11 cellular contexts compared by ENCODE assay signal in genomic region chr7:106775552-106775936, GRCh38.
DNase-seq lines count a peak whose midpoint lies in the region; ATAC-seq and TF ChIP-seq lines count a peak whose summit lies in the region.
"Had no signal": no experiment of that assay in that cellular context is flagged by ENCODE, and none has a peak within 500 bp of the region (broad histone marks: within the 10 kb centered on the region; RNA-seq: fewer than 3 reads in every experiment).

No MANE protein-coding gene starts in this region.

- intact Hi-C loops in dendritic cell treated with granulocyte-macrophage colony-stimulating factor and Interleukin-4, amounts not matched to agents 40 ng/mL and 50 ng/mL, for 4 days (cut with micrococcal nuclease) = no loop called here

- DNase-seq in ELR (ENCODE audit: low read depth) = peak; percentile 87
- DNase-seq in NCI-H460 (ENCODE audit: extremely low read depth, low read depth) = peak; percentile 59
- no peak for DNase-seq in omental fat pad (ENCODE audit: low spot score)
- no peak for DNase-seq in SHP77 treated with DMSO at 0.1 percent for 48 hours (lab: John Stamatoyannopoulos, UW)
- no peak for DNase-seq in D341Med (ENCODE audit: low spot score)
- no peak for DNase-seq in suprapubic skin (ENCODE audit: low spot score in 2 of 2)
- DNase-seq in DMS 273 (lab: John Stamatoyannopoulos, UW; ENCODE audit: unreplicated experiment) = no peak
- DNase-seq: aorta, NCI-H2171 had no signal

- no peak overlapping the region for H3K4me3 ChIP-seq in suprapubic skin

- peak overlapping the region; percentile 26 for H3K27ac Mint-ChIP-seq in dendritic cell treated with granulocyte-macrophage colony-stimulating factor and Interleukin-4, amounts not matched to agents 40 ng/mL and 50 ng/mL, for 4 days
- H3K27ac Mint-ChIP-seq: progenitor cell of endocrine pancreas had no signal

- TF ChIP-seq EP300 in suprapubic skin (IDR thresholded peaks at IDR 0.05) = no peak

- 63% methylated on average over 4 of the region's 4 CpGs for WGBS in suprapubic skin

- peaks cover 5% of the 10 kb centered on the region for H3K36me3 Mint-ChIP-seq in dendritic cell treated with granulocyte-macrophage colony-stimulating factor and Interleukin-4, amounts not matched to agents 40 ng/mL and 50 ng/mL, for 4 days (ENCODE audit: low read depth)

- peaks cover 25% of the 10 kb centered on the region for H3K9me3 Mint-ChIP-seq in dendritic cell treated with granulocyte-macrophage colony-stimulating factor and Interleukin-4, amounts not matched to agents 40 ng/mL and 50 ng/mL, for 4 days

- ATAC-seq in omental fat pad (ENCODE audit: low FRiP score) = peak; percentile 60

- H3K36me3 ChIP-seq in suprapubic skin = no peaks in the 10 kb centered on the region

- H3K27me3 ChIP-seq in suprapubic skin = no peaks in the 10 kb centered on the region

- no peaks in the 10 kb centered on the region for H3K9me3 ChIP-seq in suprapubic skin

- H3K4me1 Mint-ChIP-seq in dendritic cell treated with granulocyte-macrophage colony-stimulating factor and Interleukin-4, amounts not matched to agents 40 ng/mL and 50 ng/mL, for 4 days (ENCODE audit: low read depth) = peaks cover 58% of the 10 kb centered on the region

- no peak overlapping the region for H3K4me3 Mint-ChIP-seq in dendritic cell treated with granulocyte-macrophage colony-stimulating factor and Interleukin-4, amounts not matched to agents 40 ng/mL and 50 ng/mL, for 4 days

- no peak for TF ChIP-seq CTCF in omental fat pad (IDR thresholded peaks at IDR 0.05)
- no peak for TF ChIP-seq CTCF in suprapubic skin (IDR thresholded peaks at IDR 0.05)

- H3K27me3 Mint-ChIP-seq in dendritic cell treated with granulocyte-macrophage colony-stimulating factor and Interleukin-4, amounts not matched to agents 40 ng/mL and 50 ng/mL, for 4 days = no peaks in the 10 kb centered on the region
- H3K27me3 Mint-ChIP-seq: progenitor cell of endocrine pancreas had no signal

- H3K4me1 ChIP-seq in suprapubic skin = no peaks in the 10 kb centered on the region

- H3K27ac ChIP-seq in suprapubic skin = no peak overlapping the region

- TF ChIP-seq POLR2A in suprapubic skin (IDR thresholded peaks at IDR 0.05) = no peak

Comparison
In these comparisons a context has a peak if more than half of its experiments do, and no peak if none do; other contexts are left out.
1. DNase-seq: peak in ELR (single experiment) and NCI-H460 (single experiment); none in omental fat pad (single experiment), SHP77 treated with DMSO at 0.1 percent for 48 hours (single experiment), D341Med (single experiment), suprapubic skin (0 of 2) and DMS 273 (single experiment).